17 cellular contexts compared by ENCODE assay signal in genomic region chr7:156109988-156110387, GRCh38.
DNase-seq lines count a peak whose midpoint lies in the region; TF ChIP-seq lines count a peak whose summit lies in the region.
"Had no signal": no experiment of that assay in that cellular context is flagged by ENCODE, and none has a peak within 500 bp of the region (broad histone marks: within the 10 kb centered on the region; RNA-seq: fewer than 3 reads in every experiment).

No MANE protein-coding gene starts in this region.

- CTCF ChIA-PET in activated naive CD4-positive, alpha-beta T cell treated with anti-CD3 and anti-CD28 coated beads for 36 hours (lab: Charles Lee) = no interaction called here

- H3K27ac Mint-ChIP-seq in activated naive CD4-positive, alpha-beta T cell treated with anti-CD3 and anti-CD28 coated beads for 36 hours = peak overlapping the region; percentile 13
- H3K27ac Mint-ChIP-seq: B cell; CD4-positive, alpha-beta T cell; CD8-positive, alpha-beta T cell had no signal

- H3K36me3 ChIP-seq in liver (ENCODE audit: control insufficient read depth in 4 of 4, insufficient read depth in 3 of 4, low read depth in 1 of 4, low read length in 3 of 4) = no peaks in the 10 kb centered on the region
- H3K36me3 ChIP-seq: BLaER1 treated with 17β-estradiol and CSF1 and Interleukin-3, amounts not matched to agents 10 nM and 100 nM had no signal

- H3K9ac ChIP-seq in liver (ENCODE audit: low read depth in 1 of 2, low read length in 2 of 2) = no peak overlapping the region
- H3K9ac ChIP-seq: BLaER1 treated with 17β-estradiol and CSF1 and Interleukin-3, amounts not matched to agents 10 nM and 100 nM had no signal

- TF ChIP-seq RAD21 in liver (IDR thresholded peaks at IDR 0.05) = peak; percentile 63 to 69

- H3K4me1 Mint-ChIP-seq in activated naive CD4-positive, alpha-beta T cell treated with anti-CD3 and anti-CD28 coated beads for 36 hours (ENCODE audit: low read depth) = no peaks in the 10 kb centered on the region
- H3K4me1 Mint-ChIP-seq: B cell had no signal

- TF ChIP-seq CTCF in liver (IDR thresholded peaks at IDR 0.05; ENCODE audit: low read depth, low read length, missing input control) = no peak

- intact Hi-C loops in activated naive CD4-positive, alpha-beta T cell treated with anti-CD3 and anti-CD28 coated beads for 36 hours (cut with micrococcal nuclease) = no loop called here

- H3K9me3 Mint-ChIP-seq in activated naive CD4-positive, alpha-beta T cell treated with anti-CD3 and anti-CD28 coated beads for 36 hours = no peaks in the 10 kb centered on the region
- H3K9me3 Mint-ChIP-seq: CD4-positive, alpha-beta T cell; CD8-positive, alpha-beta T cell had no signal

- no peak overlapping the region for H3K4me3 Mint-ChIP-seq in activated naive CD4-positive, alpha-beta T cell treated with anti-CD3 and anti-CD28 coated beads for 36 hours
- H3K4me3 Mint-ChIP-seq: B cell; CD4-positive, alpha-beta T cell; CD8-positive, alpha-beta T cell had no signal

- no peaks in the 10 kb centered on the region for H3K36me3 Mint-ChIP-seq in activated naive CD4-positive, alpha-beta T cell treated with anti-CD3 and anti-CD28 coated beads for 36 hours (ENCODE audit: low read depth)
- H3K36me3 Mint-ChIP-seq: CD8-positive, alpha-beta T cell had no signal

- no peaks in the 10 kb centered on the region for H3K9me3 ChIP-seq in liver (ENCODE audit: control insufficient read depth in 4 of 4, low read length in 3 of 4)
- H3K9me3 ChIP-seq: A549; BLaER1 treated with 17β-estradiol and CSF1 and Interleukin-3, amounts not matched to agents 10 nM and 100 nM; Caco-2 had no signal

- no peak overlapping the region for H3K4me3 ChIP-seq in liver (ENCODE audit: low read depth in 1 of 3, low read length in 3 of 3)
- H3K4me3 ChIP-seq: A549; BLaER1 treated with 17β-estradiol and CSF1 and Interleukin-3, amounts not matched to agents 10 nM and 100 nM had no signal

- H3K4me1 ChIP-seq in liver (ENCODE audit: control insufficient read depth in 4 of 4, insufficient read depth in 4 of 4, low read length in 3 of 4) = peaks cover 0 to 8% (median 4%) of the 10 kb centered on the region in 4 donors
- H3K4me1 ChIP-seq: A549; BLaER1 treated with 17β-estradiol and CSF1 and Interleukin-3, amounts not matched to agents 10 nM and 100 nM; Caco-2 had no signal

- no peak for DNase-seq in activated naive CD4-positive, alpha-beta T cell treated with anti-CD3 and anti-CD28 coated beads for 36 hours
- DNase-seq in activated naive CD4-positive, alpha-beta T cell treated with anti-CD3 and anti-CD28 coated beads, Interleukin-2, amount 50 U/mL, for 16 hours = no peak
- no peak for DNase-seq in amniotic stem cell (lab: John Stamatoyannopoulos, UW)
- no peak for DNase-seq in activated CD4-positive, alpha-beta T cell treated with anti-CD3 and anti-CD28 coated beads, Interleukin-2, amount 50 U/mL, for 48 hours
- DNase-seq: AML-193; Caco-2; Calu3; CD4-positive, alpha-beta T cell; CD8-positive, alpha-beta T cell; DMS79 treated with DMSO at 0.1 percent for 48 hours; GF-D8 had no signal

- no peak overlapping the region for H3K27ac ChIP-seq in liver (ENCODE audit: low read depth in 1 of 2, low read length in 2 of 2)
- H3K27ac ChIP-seq: 22Rv1; A549; BLaER1 treated with 17β-estradiol and CSF1 and Interleukin-3, amounts not matched to agents 10 nM and 100 nM; C4-2B had no signal

- WGBS in liver = 14% methylated on average over 2 of the region's 2 CpGs

- no peaks in the 10 kb centered on the region for H3K27me3 ChIP-seq in liver (ENCODE audit: control insufficient read depth in 4 of 4, insufficient read depth in 4 of 4, low read length in 3 of 4)
- H3K27me3 ChIP-seq: BLaER1 treated with 17β-estradiol and CSF1 and Interleukin-3, amounts not matched to agents 10 nM and 100 nM had no signal

- H3K27me3 Mint-ChIP-seq in activated naive CD4-positive, alpha-beta T cell treated with anti-CD3 and anti-CD28 coated beads for 36 hours (ENCODE audit: low read depth) = no peaks in the 10 kb centered on the region
- H3K27me3 Mint-ChIP-seq: B cell; CD4-positive, alpha-beta T cell had no signal

TF ChIP-seq in liver, 16 proteins besides CTCF, POLR2A, EP300 and RAD21:
- peak in 1 of 2 donors; percentile 81 for TF ChIP-seq EGR1 (IDR thresholded peaks at IDR 0.05; ENCODE audit: low read depth in 2 of 2)
- peak; percentile 16 for TF ChIP-seq NR2F2 (IDR thresholded peaks at IDR 0.05)
- TF ChIP-seq ZBTB33 (IDR thresholded peaks at IDR 0.05) = peak; percentile 84
- peak; percentile 77 for TF ChIP-seq HNF4G (IDR thresholded peaks at IDR 0.05)
- TF ChIP-seq GABPA (IDR thresholded peaks at IDR 0.05 in 1 of 2, conservative IDR thresholded peaks at IDR 0.05 in 1 of 2) = no peak
- peak; percentile 93 for TF ChIP-seq SP1 (IDR thresholded peaks at IDR 0.05)
- TF ChIP-seq FOXA1 (IDR thresholded peaks at IDR 0.05) = peak; percentile 55
- TF ChIP-seq YY1 (IDR thresholded peaks at IDR 0.05) = peak; percentile 80
- TF ChIP-seq JUND (IDR thresholded peaks at IDR 0.05) = peak; percentile 87 to 98
- TF ChIP-seq, protein P1, sequence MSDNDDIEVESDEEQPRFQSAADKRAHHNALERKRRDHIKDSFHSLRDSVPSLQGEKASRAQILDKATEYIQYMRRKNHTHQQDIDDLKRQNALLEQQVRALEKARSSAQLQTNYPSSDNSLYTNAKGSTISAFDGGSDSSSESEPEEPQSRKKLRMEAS (IDR thresholded peaks at IDR 0.05) = peak; percentile 73
- TF ChIP-seq RXRA (IDR thresholded peaks at IDR 0.05) = peak; percentile 85 to 95
- TF ChIP-seq, protein P2, sequence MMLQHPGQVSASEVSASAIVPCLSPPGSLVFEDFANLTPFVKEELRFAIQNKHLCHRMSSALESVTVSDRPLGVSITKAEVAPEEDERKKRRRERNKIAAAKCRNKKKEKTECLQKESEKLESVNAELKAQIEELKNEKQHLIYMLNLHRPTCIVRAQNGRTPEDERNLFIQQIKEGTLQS (IDR thresholded peaks at IDR 0.05) = peak; percentile 90
- TF ChIP-seq HNF4A (conservative IDR thresholded peaks at IDR 0.05) = peak; percentile 92 to 96
- no peak for TF ChIP-seq TAF1 (conservative IDR thresholded peaks at IDR 0.05)
- TF ChIP-seq, protein P3, sequence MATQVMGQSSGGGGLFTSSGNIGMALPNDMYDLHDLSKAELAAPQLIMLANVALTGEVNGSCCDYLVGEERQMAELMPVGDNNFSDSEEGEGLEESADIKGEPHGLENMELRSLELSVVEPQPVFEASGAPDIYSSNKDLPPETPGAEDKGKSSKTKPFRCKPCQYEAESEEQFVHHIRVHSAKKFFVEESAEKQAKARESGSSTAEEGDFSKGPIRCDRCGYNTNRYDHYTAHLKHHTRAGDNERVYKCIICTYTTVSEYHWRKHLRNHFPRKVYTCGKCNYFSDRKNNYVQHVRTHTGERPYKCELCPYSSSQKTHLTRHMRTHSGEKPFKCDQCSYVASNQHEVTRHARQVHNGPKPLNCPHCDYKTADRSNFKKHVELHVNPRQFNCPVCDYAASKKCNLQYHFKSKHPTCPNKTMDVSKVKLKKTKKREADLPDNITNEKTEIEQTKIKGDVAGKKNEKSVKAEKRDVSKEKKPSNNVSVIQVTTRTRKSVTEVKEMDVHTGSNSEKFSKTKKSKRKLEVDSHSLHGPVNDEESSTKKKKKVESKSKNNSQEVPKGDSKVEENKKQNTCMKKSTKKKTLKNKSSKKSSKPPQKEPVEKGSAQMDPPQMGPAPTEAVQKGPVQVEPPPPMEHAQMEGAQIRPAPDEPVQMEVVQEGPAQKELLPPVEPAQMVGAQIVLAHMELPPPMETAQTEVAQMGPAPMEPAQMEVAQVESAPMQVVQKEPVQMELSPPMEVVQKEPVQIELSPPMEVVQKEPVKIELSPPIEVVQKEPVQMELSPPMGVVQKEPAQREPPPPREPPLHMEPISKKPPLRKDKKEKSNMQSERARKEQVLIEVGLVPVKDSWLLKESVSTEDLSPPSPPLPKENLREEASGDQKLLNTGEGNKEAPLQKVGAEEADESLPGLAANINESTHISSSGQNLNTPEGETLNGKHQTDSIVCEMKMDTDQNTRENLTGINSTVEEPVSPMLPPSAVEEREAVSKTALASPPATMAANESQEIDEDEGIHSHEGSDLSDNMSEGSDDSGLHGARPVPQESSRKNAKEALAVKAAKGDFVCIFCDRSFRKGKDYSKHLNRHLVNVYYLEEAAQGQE (IDR thresholded peaks at IDR 0.05) = peak; percentile 88
- TF ChIP-seq FOXA2 (IDR thresholded peaks at IDR 0.05) = peak; percentile 84
